In the genomic region with DNA sequence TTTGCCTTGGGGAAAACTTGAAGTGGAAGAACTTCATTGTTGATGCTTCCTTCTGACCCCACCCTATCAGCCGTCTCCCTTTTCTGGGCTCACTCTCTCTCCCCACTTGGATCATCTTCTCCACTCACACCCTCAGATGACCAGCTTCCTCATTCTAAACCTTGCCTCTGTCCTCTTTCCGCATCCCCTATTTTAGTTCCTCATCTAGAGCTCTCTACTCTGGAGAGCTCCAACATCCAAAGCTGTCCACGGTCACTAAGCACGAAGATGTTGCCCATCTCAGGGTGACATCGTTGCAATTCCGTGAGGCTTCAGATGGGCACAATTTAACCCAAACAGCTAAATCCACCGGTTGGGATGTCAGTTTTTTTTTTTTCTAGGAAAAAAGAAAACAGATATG, we compare ENCODE assay signal across 10 cellular contexts.
"Had no signal": no experiment of that assay in that cellular context is flagged by ENCODE, and none has a peak within 500 bp of the region (broad histone marks: within the 10 kb centered on the region; RNA-seq: fewer than 3 reads in every experiment).

No MANE protein-coding gene starts in this region.

- H3K36me3 ChIP-seq: right lobe of liver, suprapubic skin had no signal

- H3K9me3 ChIP-seq: psoas muscle, right lobe of liver, suprapubic skin had no signal

- DNase-seq: activated CD4-positive, alpha-beta memory T cell treated with anti-CD3 and anti-CD28 coated beads, Interleukin-2, amount 10 ng/mL, durations not matched to agents 7 days and 5 days; activated CD4-positive, alpha-beta T cell treated with anti-CD3 and anti-CD28 coated beads for 36 hours; activated gamma-delta T cell; activated T-cell treated with anti-CD3 and anti-CD28 coated beads, Interleukin-2, amount 50 U/mL, for 48 hours; left cardiac atrium; psoas muscle; right lobe of liver; T-helper 9 cell had no signal

- H3K4me3 ChIP-seq: lung, psoas muscle, right lobe of liver, suprapubic skin had no signal

- H3K27me3 ChIP-seq: right lobe of liver, suprapubic skin had no signal

- H3K4me1 ChIP-seq: suprapubic skin had no signal

- H3K27ac ChIP-seq: psoas muscle, right lobe of liver, suprapubic skin had no signal
